Comparison of ENCODE assay signal across 8 cellular contexts in the genomic region with DNA sequence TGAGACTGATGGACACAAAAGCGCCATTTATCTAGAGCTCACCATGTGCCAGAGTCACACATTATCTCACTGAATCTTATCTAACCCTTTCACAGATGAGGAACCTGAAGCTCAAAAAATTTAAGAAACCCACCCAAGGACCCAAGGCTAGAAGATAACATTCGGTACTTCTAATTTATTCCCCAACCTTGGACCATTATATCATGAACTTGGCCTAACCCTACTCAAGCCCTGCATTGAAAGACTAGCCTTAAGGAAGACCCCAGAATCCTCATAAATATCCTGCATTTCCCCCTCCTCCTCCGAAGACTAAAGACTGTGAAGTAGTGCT. TPM values are rescaled to one million over a fixed set of nuclear protein-coding genes. Genes with fewer than 3 reads are reported as not detected.
A peak's percentile ranks its signal among the peaks of the same experiment; 100 is the strongest.
DNase-seq lines count a peak whose midpoint lies in the region; ATAC-seq and TF ChIP-seq lines count a peak whose summit lies in the region.

No MANE protein-coding gene starts in this region.

- H3K27me3 ChIP-seq in BJ (ENCODE audit: control insufficient read depth, insufficient read depth, low read length) (no peaks in the 10 kb centered on the region; the same call in 1 of the 2 replicates), Karpas-422 (ENCODE audit: low read length) (no peaks in the 10 kb centered on the region), neural cell (ENCODE audit: insufficient read depth, low read depth, low read length) (no peaks in the 10 kb centered on the region)

- no peak for DNase-seq in BJ (ENCODE audit: low read depth)
- DNase-seq in Karpas-422 = no peak
- DNase-seq in T-helper 9 cell = no peak
- DNase-seq in NK-92 (lab: John Stamatoyannopoulos, UW; ENCODE audit: unreplicated experiment) = no peak

- no peak overlapping the region for H3K27ac ChIP-seq in Karpas-422 (ENCODE audit: low read length)
- H3K27ac ChIP-seq in cingulate gyrus (ENCODE audit: low read depth, low read length) = peak overlapping the region; percentile 90
- H3K27ac ChIP-seq in neural cell (ENCODE audit: low read length) = no peak overlapping the region

- peak overlapping the region; percentile 92 for H3K9ac ChIP-seq in Karpas-422 (ENCODE audit: low read length)
- peak overlapping the region; percentile 98 for H3K9ac ChIP-seq in neural cell (ENCODE audit: low read length)

- CTCF ChIA-PET in BJ (lab: Yijun Ruan, JAX) = interaction anchor here (0.7 to 3.0 kb wide), 19 partner anchors 10 to 347 kb away, joined by 3 to 41 read pairs (median 4); a partner anchor contains a TSS

- no peaks in the 10 kb centered on the region for H4K20me1 ChIP-seq in Karpas-422 (ENCODE audit: insufficient read depth, low read depth, low read length)
- no peaks in the 10 kb centered on the region for H4K20me1 ChIP-seq in neural cell (ENCODE audit: insufficient read depth)

- peaks cover 39% of the 10 kb centered on the region for H3K79me2 ChIP-seq in Karpas-422 (ENCODE audit: low read length)
- peaks cover 45% of the 10 kb centered on the region for H3K79me2 ChIP-seq in neural cell (replicated peaks; ENCODE audit: insufficient read depth, low read length)

- H2AFZ ChIP-seq in Karpas-422 (ENCODE audit: low read length) = peak overlapping the region; percentile 98
- H2AFZ ChIP-seq in neural cell (ENCODE audit: low read depth, low read length) = peak overlapping the region; percentile 51

- no peak for ATAC-seq in HG02642 (IDR thresholded peaks at IDR 0.05; ENCODE audit: poor library complexity, unreplicated experiment)
- ATAC-seq in HG03469 (IDR thresholded peaks at IDR 0.05; ENCODE audit: unreplicated experiment) = no peak

- H3K9me3 ChIP-seq in Karpas-422 (ENCODE audit: low read length) (no peaks in the 10 kb centered on the region), neural cell (ENCODE audit: low read length) (no peaks in the 10 kb centered on the region)

- H3K36me3 ChIP-seq in BJ (ENCODE audit: control insufficient read depth, insufficient read depth, low read length) (peaks cover 7% of the 10 kb centered on the region), Karpas-422 (ENCODE audit: insufficient read depth, low read length) (peaks cover 12% of the 10 kb centered on the region; the same call in 1 of the 2 replicates), neural cell (ENCODE audit: insufficient read depth, low read length) (no peaks in the 10 kb centered on the region)

- TF ChIP-seq EP300 in neural cell (conservative IDR thresholded peaks at IDR 0.05; ENCODE audit: poor library complexity, severe bottlenecking) = no peak

- TF ChIP-seq CTCF in BJ (IDR thresholded peaks at IDR 0.05; ENCODE audit: insufficient read depth, low read depth, low read length) (no peak), neural cell (IDR thresholded peaks at IDR 0.05; ENCODE audit: poor library complexity, severe bottlenecking) (no peak)

- peaks cover 23% of the 10 kb centered on the region for H3K4me1 ChIP-seq in Karpas-422 (ENCODE audit: low read length)

- no peaks in the 10 kb centered on the region for H3K9me2 ChIP-seq in Karpas-422 (replicated peaks; ENCODE audit: insufficient read depth, low read length)
- H3K9me2 ChIP-seq in neural cell (ENCODE audit: insufficient read depth, low read length) = no peaks in the 10 kb centered on the region

- H3K4me3 ChIP-seq in BJ (ENCODE audit: low read depth, low read length) = peak overlapping the region; percentile 20
- peak overlapping the region; percentile 87 for H3K4me3 ChIP-seq in Karpas-422 (ENCODE audit: low read length)
- peak overlapping the region; percentile 61 for H3K4me3 ChIP-seq in neural cell (ENCODE audit: low read length)

- no peaks in the 10 kb centered on the region for H3F3A ChIP-seq in neural cell (ENCODE audit: insufficient read depth, low read length, poor library complexity, severe bottlenecking)

- H3K4me2 ChIP-seq in Karpas-422 (ENCODE audit: low read depth, low read length, poor library complexity, severe bottlenecking) = peak overlapping the region; percentile 87
- no peak overlapping the region for H3K4me2 ChIP-seq in neural cell (ENCODE audit: low read length)

- TF ChIP-seq RAD21 in neural cell (conservative IDR thresholded peaks at IDR 0.05) = no peak

- POLR2A ChIA-PET in BJ (lab: Charles Lee) = no interaction called here

TF ChIP-seq in neural cell, 6 proteins besides CTCF, POLR2A, EP300 and RAD21:
- no peak for TF ChIP-seq POLR2AphosphoS5 (IDR thresholded peaks at IDR 0.05)
- no peak for TF ChIP-seq TAF1 (IDR thresholded peaks at IDR 0.05; ENCODE audit: low read depth)
- no peak for TF ChIP-seq MXI1 (conservative IDR thresholded peaks at IDR 0.05; ENCODE audit: poor library complexity, severe bottlenecking)
- TF ChIP-seq EZH2 (IDR thresholded peaks at IDR 0.05; ENCODE audit: borderline replicate concordance, insufficient read depth, low read length, poor library complexity, severe bottlenecking) = no peak
- no peak for TF ChIP-seq SMC3 (conservative IDR thresholded peaks at IDR 0.05; ENCODE audit: poor library complexity)
- TF ChIP-seq, protein P1, sequence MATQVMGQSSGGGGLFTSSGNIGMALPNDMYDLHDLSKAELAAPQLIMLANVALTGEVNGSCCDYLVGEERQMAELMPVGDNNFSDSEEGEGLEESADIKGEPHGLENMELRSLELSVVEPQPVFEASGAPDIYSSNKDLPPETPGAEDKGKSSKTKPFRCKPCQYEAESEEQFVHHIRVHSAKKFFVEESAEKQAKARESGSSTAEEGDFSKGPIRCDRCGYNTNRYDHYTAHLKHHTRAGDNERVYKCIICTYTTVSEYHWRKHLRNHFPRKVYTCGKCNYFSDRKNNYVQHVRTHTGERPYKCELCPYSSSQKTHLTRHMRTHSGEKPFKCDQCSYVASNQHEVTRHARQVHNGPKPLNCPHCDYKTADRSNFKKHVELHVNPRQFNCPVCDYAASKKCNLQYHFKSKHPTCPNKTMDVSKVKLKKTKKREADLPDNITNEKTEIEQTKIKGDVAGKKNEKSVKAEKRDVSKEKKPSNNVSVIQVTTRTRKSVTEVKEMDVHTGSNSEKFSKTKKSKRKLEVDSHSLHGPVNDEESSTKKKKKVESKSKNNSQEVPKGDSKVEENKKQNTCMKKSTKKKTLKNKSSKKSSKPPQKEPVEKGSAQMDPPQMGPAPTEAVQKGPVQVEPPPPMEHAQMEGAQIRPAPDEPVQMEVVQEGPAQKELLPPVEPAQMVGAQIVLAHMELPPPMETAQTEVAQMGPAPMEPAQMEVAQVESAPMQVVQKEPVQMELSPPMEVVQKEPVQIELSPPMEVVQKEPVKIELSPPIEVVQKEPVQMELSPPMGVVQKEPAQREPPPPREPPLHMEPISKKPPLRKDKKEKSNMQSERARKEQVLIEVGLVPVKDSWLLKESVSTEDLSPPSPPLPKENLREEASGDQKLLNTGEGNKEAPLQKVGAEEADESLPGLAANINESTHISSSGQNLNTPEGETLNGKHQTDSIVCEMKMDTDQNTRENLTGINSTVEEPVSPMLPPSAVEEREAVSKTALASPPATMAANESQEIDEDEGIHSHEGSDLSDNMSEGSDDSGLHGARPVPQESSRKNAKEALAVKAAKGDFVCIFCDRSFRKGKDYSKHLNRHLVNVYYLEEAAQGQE (IDR thresholded peaks at IDR 0.05; ENCODE audit: borderline replicate concordance) = no peak

RNA-seq across cellular contexts. Expression of a gene that starts 0.5 kb away (rescaled TPM):
- 82.0 and 82.8 TPM in 2 replicates for polyA plus RNA-seq in BJ (2011; rRNA removed)
- 34.9 and 42.1 TPM in 2 replicates for polyA minus RNA-seq in BJ (2011; rRNA and poly(A)+ RNA removed)
- 56.7 and 68.5 TPM in 2 replicates for total RNA-seq in Karpas-422 (2014; rRNA removed; shearing (Covaris generic); ENCODE audit: low replicate concordance)
- polyA plus RNA-seq in neural cell = 237 and 249 TPM in 2 replicates
- 256 and 268 TPM in 2 replicates for polyA minus RNA-seq in neural cell

RNA-seq across cellular contexts. Expression of a gene that starts 49.4 kb away (rescaled TPM):
- polyA plus RNA-seq in BJ (2011; rRNA removed) (0.07 TPM in 1 of 2 replicates, not detected in the other), neural cell (0.38 TPM in 1 of 2 replicates, not detected in the other)
- not detected in 2 replicates for polyA minus RNA-seq in BJ (2011; rRNA and poly(A)+ RNA removed)
- not detected in 2 replicates for total RNA-seq in Karpas-422 (2014; rRNA removed; shearing (Covaris generic); ENCODE audit: low replicate concordance)
- polyA minus RNA-seq in neural cell = 0.69 TPM in 1 of 2 replicates, not detected in the other

RNA-seq across cellular contexts. Expression of a gene that starts 55.4 kb away (rescaled TPM):
- polyA plus RNA-seq in BJ (2011; rRNA removed) (24.8 and 28.0 TPM in 2 replicates), neural cell (26.1 and 27.2 TPM in 2 replicates)
- 23.1 and 32.9 TPM in 2 replicates for polyA minus RNA-seq in BJ (2011; rRNA and poly(A)+ RNA removed)
- total RNA-seq in Karpas-422 (2014; rRNA removed; shearing (Covaris generic); ENCODE audit: low replicate concordance) = 0.25 and 0.71 TPM in 2 replicates
- 65.1 and 76.7 TPM in 2 replicates for polyA minus RNA-seq in neural cell

Comparison
In these comparisons a context has a peak if more than half of its experiments do, and no peak if none do; other contexts are left out.
1. H3K4me3 ChIP-seq: peak in every context shown above with its lines; median percentile 87 in Karpas-422; 61 in neural cell; 20 in BJ.